ENCODE assay signal across 23 cellular contexts in the genomic region with DNA sequence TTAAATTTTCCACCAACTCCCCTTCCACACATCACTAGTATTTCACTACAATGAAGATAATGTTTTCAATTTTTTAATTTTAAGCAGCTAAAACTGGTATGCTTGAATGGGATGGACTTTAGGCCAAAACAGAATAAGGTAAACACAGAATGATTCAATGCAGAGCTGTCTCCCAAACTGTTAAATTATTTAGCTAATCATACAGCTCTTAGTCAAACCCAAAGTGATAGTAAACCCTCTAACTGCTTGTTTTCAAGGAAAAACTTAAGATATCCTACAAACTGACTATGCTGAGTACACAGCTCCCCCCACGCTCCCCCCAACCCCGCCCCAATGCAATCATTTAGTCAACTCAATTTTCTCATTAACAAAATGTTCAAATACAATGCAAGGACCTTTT.
"Had no signal": no experiment of that assay in that cellular context is flagged by ENCODE, and none has a peak within 500 bp of the region (broad histone marks: within the 10 kb centered on the region; RNA-seq: fewer than 3 reads in every experiment).

No MANE protein-coding gene starts in this region.

- H3K4me1 Mint-ChIP-seq: endodermal cell had no signal

- H3K27me3 ChIP-seq: foreskin keratinocyte, hepatocyte, right atrium auricular region, sigmoid colon, stomach, transverse colon had no signal

- H3K4me3 Mint-ChIP-seq: endodermal cell, neural crest cell had no signal

- ATAC-seq: foreskin keratinocyte, left colon, left ventricle myocardium superior had no signal

- H3K9me3 ChIP-seq: right atrium auricular region, sigmoid colon, stomach, thoracic aorta, transverse colon had no signal

- H3K27ac ChIP-seq: coronary artery, foreskin keratinocyte, hepatocyte, right atrium auricular region, sigmoid colon, skin epidermis, stomach, thoracic aorta, transverse colon had no signal

- DNase-seq: effector CD4-positive, alpha-beta T cell; endodermal cell; erythroblast; foreskin keratinocyte; head of caudate nucleus; left colon; left ventricle myocardium superior; mesenchymal stem cell; midbrain; posterior cingulate gyrus; sigmoid colon; stimulated activated CD4-positive, alpha-beta T cell treated with anti-CD3 and anti-CD28 coated beads, Interleukin-2, amount 100 ng/mL, for 24 hours; stimulated activated CD4-positive, alpha-beta T cell treated with anti-CD3 and anti-CD28 coated beads, Interleukin-4, amount 100 ng/mL, for 4 hours; stimulated activated naive CD4-positive, alpha-beta T cell; stomach; substantia nigra; transverse colon had no signal

- H3K9me3 Mint-ChIP-seq: endodermal cell, neural crest cell had no signal

- H3K27ac Mint-ChIP-seq: endodermal cell had no signal
